ENCODE assay signal across 12 cellular contexts in genomic region chr22:46004105-46004866, GRCh38. TPM values are rescaled to one million over a fixed set of nuclear protein-coding genes. Genes with fewer than 3 reads are reported as not detected.
DNase-seq lines count a peak whose midpoint lies in the region; ATAC-seq and TF ChIP-seq lines count a peak whose summit lies in the region.
"Had no signal": no experiment of that assay in that cellular context is flagged by ENCODE, and none has a peak within 500 bp of the region (broad histone marks: within the 10 kb centered on the region; RNA-seq: fewer than 3 reads in every experiment).

No MANE protein-coding gene starts in this region.

- POLR2A ChIA-PET in activated B cell treated with CpG ODN at 0.5 μM for 24 hours (lab: Charles Lee): interaction anchor here (0.6 to 2.4 kb wide), 3 partner anchors 9 to 112 kb away, joined by 3 to 31 read pairs (median 5); no protein-coding TSS in a partner anchor
- POLR2A ChIA-PET in CD4-positive, alpha-beta T cell (lab: Charles Lee): no interaction called here

- DNase-seq in left cardiac atrium (peak; percentile 18), heart right ventricle (no peak), activated B cell treated with CpG ODN at 0.5 μM for 24 hours (no peak), memory B cell (ENCODE audit: low spot score in 2 of 2) (no peak), upper lobe of right lung (peak; percentile 66), AG08395 (ENCODE audit: low spot score) (no peak)
- no peak for DNase-seq in CD4-positive, alpha-beta T cell
- DNase-seq: NCI-H146, SIG-M5 had no signal

- H3K9me3 ChIP-seq in heart right ventricle (peaks cover 0 to 3% (median 2%) of the 10 kb centered on the region in 11 donors), upper lobe of right lung (no peaks in the 10 kb centered on the region)
- H3K9me3 ChIP-seq in CD4-positive, alpha-beta T cell (ENCODE audit: control insufficient read depth, low read length): no peaks in the 10 kb centered on the region

- H3K27me3 Mint-ChIP-seq in activated B cell treated with CpG ODN at 0.5 μM for 24 hours (no peaks in the 10 kb centered on the region), memory B cell (peaks cover 4% of the 10 kb centered on the region)
- H3K27me3 Mint-ChIP-seq in CD4-positive, alpha-beta T cell: peaks cover 4% of the 10 kb centered on the region

- H3K9me3 Mint-ChIP-seq in activated B cell treated with CpG ODN at 0.5 μM for 24 hours (peaks cover 2% of the 10 kb centered on the region), memory B cell (no peaks in the 10 kb centered on the region)
- H3K9me3 Mint-ChIP-seq in CD4-positive, alpha-beta T cell: no peaks in the 10 kb centered on the region

- intact Hi-C loops in left cardiac atrium (cut with DNase I): loop anchor here in 1 of 2 donors (2.0 kb wide), 1 partner anchor 113 kb away; no protein-coding TSS in a partner anchor
- intact Hi-C loops in heart right ventricle (cut with DNase I): loop anchor here in 2 of 10 donors (2.0 kb wide), 1 partner anchor 113 kb away; no protein-coding TSS in a partner anchor
- intact Hi-C loops in activated B cell treated with CpG ODN at 0.5 μM for 24 hours (cut with micrococcal nuclease): loop anchor here (1.0 kb wide), 1 partner anchor 8 kb away; no protein-coding TSS in a partner anchor
- intact Hi-C loops in upper lobe of right lung (cut with DNase I): loop anchor here (2.0 to 10.0 kb wide), 2 partner anchors 71 to 113 kb away; no protein-coding TSS in a partner anchor
- intact Hi-C loops in CD4-positive, alpha-beta T cell (cut with DNase I, micrococcal nuclease): loop anchor here in 1 of 2 experiments (10.0 kb wide), 1 partner anchor 541 kb away; no protein-coding TSS in a partner anchor

- CTCF ChIA-PET in activated B cell treated with CpG ODN at 0.5 μM for 24 hours (lab: Charles Lee): interaction anchor here (0.7 to 5.3 kb wide), 4 partner anchors 8 to 116 kb away, joined by 3 to 153 read pairs (median 49); no protein-coding TSS in a partner anchor
- CTCF ChIA-PET in CD4-positive, alpha-beta T cell (lab: Charles Lee): interaction anchor here (1.4 kb wide), 1 partner anchor 112 kb away, joined by 5 read pairs; no protein-coding TSS in a partner anchor

- H3K4me1 Mint-ChIP-seq in activated B cell treated with CpG ODN at 0.5 μM for 24 hours (peaks cover 12% of the 10 kb centered on the region), memory B cell (peaks cover 5% of the 10 kb centered on the region)
- H3K4me1 Mint-ChIP-seq in CD4-positive, alpha-beta T cell (ENCODE audit: low read depth): peaks cover 4% of the 10 kb centered on the region

- no peak for ATAC-seq in left cardiac atrium
- no peak for ATAC-seq in heart right ventricle
- ATAC-seq in activated B cell treated with CpG ODN at 0.5 μM for 24 hours (ENCODE audit: low read depth): peak; percentile 70
- ATAC-seq in memory B cell (ENCODE audit: low read depth): no peak
- no peak for ATAC-seq in upper lobe of right lung
- no peak for ATAC-seq in CD4-positive, alpha-beta T cell (ENCODE audit: poor library complexity)
- no peak for ATAC-seq in GM18861 (IDR thresholded peaks at IDR 0.05; ENCODE audit: unreplicated experiment)
- ATAC-seq: psoas muscle had no signal

- H3K36me3 Mint-ChIP-seq in activated B cell treated with CpG ODN at 0.5 μM for 24 hours (ENCODE audit: low read depth) (no peaks in the 10 kb centered on the region), memory B cell (no peaks in the 10 kb centered on the region)
- H3K36me3 Mint-ChIP-seq in CD4-positive, alpha-beta T cell (ENCODE audit: low read depth): no peaks in the 10 kb centered on the region

- no peaks in the 10 kb centered on the region for H3K36me3 ChIP-seq in heart right ventricle
- no peaks in the 10 kb centered on the region for H3K36me3 ChIP-seq in upper lobe of right lung

- H3K27me3 ChIP-seq in heart right ventricle: no peaks in the 10 kb centered on the region
- no peaks in the 10 kb centered on the region for H3K27me3 ChIP-seq in upper lobe of right lung
- no peaks in the 10 kb centered on the region for H3K27me3 ChIP-seq in CD4-positive, alpha-beta T cell (ENCODE audit: control insufficient read depth, insufficient read depth, low read length)

- no peak overlapping the region for H3K4me3 Mint-ChIP-seq in activated B cell treated with CpG ODN at 0.5 μM for 24 hours
- H3K4me3 Mint-ChIP-seq in memory B cell: peak overlapping the region; percentile 68
- H3K4me3 Mint-ChIP-seq in CD4-positive, alpha-beta T cell: no peak overlapping the region

- WGBS in heart right ventricle, 2 donors: 89 to 90% methylated on average over 19 of the region's 19 CpGs

- TF ChIP-seq CTCF in heart right ventricle (IDR thresholded peaks at IDR 0.05) (no peak), activated B cell treated with CpG ODN at 0.5 μM for 24 hours (IDR thresholded peaks at IDR 0.05) (no peak), upper lobe of right lung (IDR thresholded peaks at IDR 0.05) (no peak)
- no peak for TF ChIP-seq CTCF in CD4-positive, alpha-beta T cell (IDR thresholded peaks at IDR 0.05)

- H3K4me3 ChIP-seq in heart right ventricle (no peak overlapping the region), upper lobe of right lung (no peak overlapping the region)
- H3K4me3 ChIP-seq: psoas muscle had no signal

- H3K27ac ChIP-seq in heart right ventricle (peak overlapping the region in 1 of 10 donors; percentile 88), upper lobe of right lung (no peak overlapping the region)
- H3K27ac ChIP-seq in CD4-positive, alpha-beta T cell (ENCODE audit: low read depth, low read length): no peak overlapping the region
- H3K27ac ChIP-seq: psoas muscle had no signal

- peaks cover 43 to 89% (median 70%) of the 10 kb centered on the region in 9 donors for H3K4me1 ChIP-seq in heart right ventricle
- peaks cover 54% of the 10 kb centered on the region for H3K4me1 ChIP-seq in upper lobe of right lung

- H3K27ac Mint-ChIP-seq in activated B cell treated with CpG ODN at 0.5 μM for 24 hours: no peak overlapping the region
- no peak overlapping the region for H3K27ac Mint-ChIP-seq in memory B cell
- no peak overlapping the region for H3K27ac Mint-ChIP-seq in CD4-positive, alpha-beta T cell

RNA-seq across cellular contexts. Expression of gene WNT7B, which starts 27.3 kb away (rescaled TPM):
- total RNA-seq in left cardiac atrium (not detected), heart right ventricle (not detected), activated B cell treated with CpG ODN at 0.5 μM for 24 hours (not detected in 2 replicates), upper lobe of right lung (5.4 TPM)
- not detected for polyA plus RNA-seq in heart right ventricle
- total RNA-seq in CD4-positive, alpha-beta T cell: not detected
- total RNA-seq: aorta, psoas muscle had no signal
- polyA plus RNA-seq: aorta had no signal

Comparison
In these comparisons a context has a peak if more than half of its experiments do, and no peak if none do; other contexts are left out.
1. DNase-seq: peak in left cardiac atrium (single experiment) and upper lobe of right lung (single experiment); none in heart right ventricle (0 of 2), activated B cell treated with CpG ODN at 0.5 μM for 24 hours (single experiment), memory B cell (0 of 2), CD4-positive, alpha-beta T cell (0 of 10) and AG08395 (single experiment).